In genomic region chr1:16164821-16165364, GRCh38 we compare ENCODE assay signal across 1 cellular context.
A peak's percentile ranks its signal among the peaks of the same experiment; 100 is the strongest.
TF ChIP-seq lines count a peak whose summit lies in the region.

No MANE protein-coding gene starts in this region.

TF ChIP-seq in HepG2, 621 proteins besides CTCF, POLR2A, EP300 and RAD21 (continued from another document):
- TF ChIP-seq HMGA1 (CRISPR knock-in tag; conservative IDR thresholded peaks at IDR 0.05): no peak
- no peak for TF ChIP-seq ZNF776 (CRISPR knock-in tag; IDR thresholded peaks at IDR 0.05)
- TF ChIP-seq ARNT (IDR thresholded peaks at IDR 0.05): no peak
- TF ChIP-seq USF2 (IDR thresholded peaks at IDR 0.05; ENCODE audit: low read depth, low read length): no peak
- 0 out of 2 replicates have a peak, but pooled peaks have one; percentile 40 for TF ChIP-seq USF2 (CRISPR knock-in tag; IDR thresholded peaks at IDR 0.05; ENCODE audit: borderline replicate concordance)
- TF ChIP-seq NR2C2 (CRISPR knock-in tag; IDR thresholded peaks at IDR 0.05; ENCODE audit: borderline replicate concordance): peak; percentile 58
- TF ChIP-seq SNAPC2 (CRISPR knock-in tag; IDR thresholded peaks at IDR 0.05): no peak
TF ChIP-seq in HepG2: peak in this region for 18.
